In the genomic region with DNA sequence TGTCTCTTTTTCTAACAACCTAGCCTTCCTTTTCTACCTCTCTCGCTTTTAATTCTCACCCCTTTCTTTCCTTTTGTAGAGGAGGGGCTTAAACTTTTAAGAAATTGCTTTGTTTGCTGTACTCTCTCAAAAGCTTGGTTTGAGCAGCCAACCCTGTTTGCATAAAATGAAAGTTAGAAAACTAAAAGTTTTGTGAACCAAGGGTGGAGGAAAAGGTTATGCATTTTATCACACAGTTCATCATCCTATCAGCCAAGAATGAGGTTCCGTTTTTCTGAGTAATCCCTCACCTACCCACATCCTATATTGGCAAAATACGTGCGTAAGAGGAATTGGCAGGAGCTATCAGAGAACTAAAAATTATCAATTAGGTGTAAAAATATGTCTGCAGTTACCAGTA, we compare ENCODE assay signal across 18 cellular contexts. TPM values are rescaled to one million over a fixed set of nuclear protein-coding genes. Genes with fewer than 3 reads are reported as not detected.
A peak's percentile ranks its signal among the peaks of the same experiment; 100 is the strongest.
DNase-seq lines count a peak whose midpoint lies in the region; ATAC-seq and TF ChIP-seq lines count a peak whose summit lies in the region.
"Had no signal": no experiment of that assay in that cellular context is flagged by ENCODE, and none has a peak within 500 bp of the region (broad histone marks: within the 10 kb centered on the region; RNA-seq: fewer than 3 reads in every experiment).

No MANE protein-coding gene starts in this region.

- DNase-seq in right lobe of liver (no peak), NCI-H1417 (lab: John Stamatoyannopoulos, UW) (no peak), DMS53 treated with DMSO at 0.1 percent for 48 hours (lab: John Stamatoyannopoulos, UW; ENCODE audit: unreplicated experiment) (no peak), osteocyte (ENCODE audit: extremely low spot score, unreplicated experiment) (no peak), NCI-H82 treated with DMSO at 0.1 percent for 48 hours (lab: John Stamatoyannopoulos, UW; ENCODE audit: unreplicated experiment) (no peak)
- DNase-seq: activated effector memory CD4-positive, alpha-beta T cell treated with anti-CD3 and anti-CD28 coated beads, Interleukin-2, amount 50 U/mL, for 16 hours; caudate nucleus; CD4-positive, alpha-beta T cell; NCI-H187; NCI-H774; SIG-M5; tibial artery had no signal

- TF ChIP-seq POLR2A in right lobe of liver (IDR thresholded peaks at IDR 0.05), result peak; percentile 10

- WGBS in right lobe of liver (ENCODE audit: insufficient coverage, low coverage, low lambda C conversion rate, missing lambda C conversion rate), result 21% methylated on average over 4 of the region's 4 CpGs

- no peaks in the 10 kb centered on the region for H3K27me3 ChIP-seq in right lobe of liver
- H3K27me3 ChIP-seq: neutrophil, tibial artery had no signal

- H3K36me3 Mint-ChIP-seq in activated T-helper 17 cell treated with anti-CD3 and anti-CD28 coated beads, Interleukin-2, amount 50 U/mL, for 72 hours (ENCODE audit: low read depth), result no peaks in the 10 kb centered on the region
- H3K36me3 Mint-ChIP-seq in osteocyte (ENCODE audit: unreplicated experiment), result no peaks in the 10 kb centered on the region

- peaks cover 0 to 25% (median 0%) of the 10 kb centered on the region in 4 donors for H3K4me1 ChIP-seq in right lobe of liver
- H3K4me1 ChIP-seq: tibial artery had no signal

- ATAC-seq in GM18519 (IDR thresholded peaks at IDR 0.05; ENCODE audit: low FRiP score, unreplicated experiment) (peak; percentile 36), HG03432 (IDR thresholded peaks at IDR 0.05; ENCODE audit: unreplicated experiment) (peak; percentile 47), right lobe of liver (peak in 2 of 4 donors; percentile 6 to 8)
- ATAC-seq in activated T-helper 17 cell treated with anti-CD3 and anti-CD28 coated beads, Interleukin-2, amount 50 U/mL, for 72 hours (replicated peaks), result peak; percentile 89
- ATAC-seq: K562 had no signal

- no peaks in the 10 kb centered on the region for H3K9me3 Mint-ChIP-seq in activated T-helper 17 cell treated with anti-CD3 and anti-CD28 coated beads, Interleukin-2, amount 50 U/mL, for 72 hours
- no peaks in the 10 kb centered on the region for H3K9me3 Mint-ChIP-seq in osteocyte (ENCODE audit: unreplicated experiment)
- H3K9me3 Mint-ChIP-seq: CD4-positive, alpha-beta T cell had no signal

- no peaks in the 10 kb centered on the region for H3K9me3 ChIP-seq in right lobe of liver
- H3K9me3 ChIP-seq: neutrophil, tibial artery had no signal

- peak overlapping the region; percentile 93 for H3K27ac Mint-ChIP-seq in activated T-helper 17 cell treated with anti-CD3 and anti-CD28 coated beads, Interleukin-2, amount 50 U/mL, for 72 hours
- H3K27ac Mint-ChIP-seq in osteocyte (ENCODE audit: unreplicated experiment), result no peak overlapping the region
- H3K27ac Mint-ChIP-seq: CD4-positive, alpha-beta T cell had no signal

- H3K4me3 Mint-ChIP-seq in activated T-helper 17 cell treated with anti-CD3 and anti-CD28 coated beads, Interleukin-2, amount 50 U/mL, for 72 hours, result peak overlapping the region; percentile 85
- H3K4me3 Mint-ChIP-seq in osteocyte (ENCODE audit: unreplicated experiment), result no peak overlapping the region
- H3K4me3 Mint-ChIP-seq: CD4-positive, alpha-beta T cell had no signal

- TF ChIP-seq CTCF in right lobe of liver (IDR thresholded peaks at IDR 0.05) (no peak), osteocyte (IDR thresholded peaks at IDR 0.05) (no peak)

- H3K27me3 Mint-ChIP-seq in activated T-helper 17 cell treated with anti-CD3 and anti-CD28 coated beads, Interleukin-2, amount 50 U/mL, for 72 hours, result no peaks in the 10 kb centered on the region
- H3K27me3 Mint-ChIP-seq in osteocyte (ENCODE audit: unreplicated experiment), result peaks cover 2% of the 10 kb centered on the region
- H3K27me3 Mint-ChIP-seq: CD4-positive, alpha-beta T cell had no signal

- peak overlapping the region in 1 of 3 donors; percentile 8 for H3K4me3 ChIP-seq in right lobe of liver
- H3K4me3 ChIP-seq: K562, lung, tibial artery had no signal

- no peaks in the 10 kb centered on the region for H3K36me3 ChIP-seq in right lobe of liver
- H3K36me3 ChIP-seq: neutrophil, tibial artery had no signal

- intact Hi-C loops in right lobe of liver (cut with DNase I), result no loop called here

- peaks cover 23% of the 10 kb centered on the region for H3K4me1 Mint-ChIP-seq in activated T-helper 17 cell treated with anti-CD3 and anti-CD28 coated beads, Interleukin-2, amount 50 U/mL, for 72 hours
- H3K4me1 Mint-ChIP-seq in osteocyte (ENCODE audit: unreplicated experiment), result peaks cover 15% of the 10 kb centered on the region

- peak overlapping the region; percentile 41 to 84 (median 50) for H3K27ac ChIP-seq in right lobe of liver
- H3K27ac ChIP-seq: neutrophil, tibial artery had no signal

RNA-seq across cellular contexts. Expression of a gene that starts 42.8 kb away (rescaled TPM):
- 10 to 100 TPM; 43.3 to 70.8 TPM for total RNA-seq in activated T-helper 17 cell treated with anti-CD3 and anti-CD28 coated beads, Interleukin-2, amount 50 U/mL, for 72 hours
- 100 to 1,000 TPM; 147 to 342 (median 225) TPM for total RNA-seq in right lobe of liver
- total RNA-seq in osteocyte, result 58.7 and 62.4 TPM in 2 replicates
